In genomic region chr2:217092710-217093379, GRCh38 we compare ENCODE assay signal across 1 cellular context.
TF ChIP-seq lines count a peak whose summit lies in the region.

No MANE protein-coding gene starts in this region.

TF ChIP-seq in SK-N-SH treated with all-trans-retinoic acid at 6 μM for 48 hours, 23 proteins besides CTCF, POLR2A, EP300 and RAD21 (continued from another document):
- no peak for TF ChIP-seq RARB (CRISPR knock-in tag; IDR thresholded peaks at IDR 0.05)
- TF ChIP-seq ZNF565 (CRISPR knock-in tag; conservative IDR thresholded peaks at IDR 0.05; ENCODE audit: low read depth), result no peak
